9 cellular contexts compared by ENCODE assay signal in the genomic region with DNA sequence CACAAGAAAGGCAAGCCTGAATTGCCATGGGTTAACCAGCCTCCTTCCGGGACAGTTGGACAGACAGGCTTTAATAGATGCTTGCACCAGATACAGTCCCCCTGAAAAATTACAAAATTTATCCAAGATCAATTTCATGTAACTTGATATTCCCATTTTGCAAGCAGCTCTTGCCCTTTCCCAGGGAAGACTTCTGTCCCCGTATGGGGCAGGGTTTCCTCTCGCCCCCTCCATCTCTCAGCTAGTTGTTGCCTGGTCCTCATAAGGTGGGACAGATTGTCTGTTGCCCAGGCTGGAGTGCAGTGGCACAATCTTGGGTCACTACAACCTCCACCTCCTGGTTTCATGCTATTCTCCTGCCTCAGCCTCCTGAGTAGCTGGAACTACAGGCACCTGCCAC.
DNase-seq lines count a peak whose midpoint lies in the region; ATAC-seq and TF ChIP-seq lines count a peak whose summit lies in the region.
"Had no signal": no experiment of that assay in that cellular context is flagged by ENCODE, and none has a peak within 500 bp of the region (broad histone marks: within the 10 kb centered on the region; RNA-seq: fewer than 3 reads in every experiment).

No MANE protein-coding gene starts in this region.

- H3K4me1 ChIP-seq in PC-3 (ENCODE audit: insufficient read depth, low read length) (peaks cover 20% of the 10 kb centered on the region), testis (peaks cover 16% of the 10 kb centered on the region)

- BruUV-seq in PC-3 (replicated peaks; lab: Mats Ljungman, UMichigan): no TSS peak

- TF ChIP-seq CTCF in PC-3 (conservative IDR thresholded peaks at IDR 0.05; ENCODE audit: low read depth, low read length) (no peak), testis (IDR thresholded peaks at IDR 0.05) (no peak)

- no peaks in the 10 kb centered on the region for H3K27me3 ChIP-seq in PC-3 (ENCODE audit: low read length)
- H3K27me3 ChIP-seq in testis: no peaks in the 10 kb centered on the region
- H3K27me3 ChIP-seq: BLaER1 treated with 17β-estradiol and CSF1 and Interleukin-3, amounts not matched to agents 10 nM and 100 nM had no signal

- H3K27me3 Mint-ChIP-seq in activated naive CD4-positive, alpha-beta T cell treated with anti-CD3 and anti-CD28 coated beads for 36 hours (ENCODE audit: low read depth): no peaks in the 10 kb centered on the region
- no peaks in the 10 kb centered on the region for H3K27me3 Mint-ChIP-seq in effector memory CD8-positive, alpha-beta T cell

- no peaks in the 10 kb centered on the region for H3K79me2 ChIP-seq in PC-3 (ENCODE audit: low read length)

- H4K20me1 ChIP-seq in PC-3 (ENCODE audit: low read length): no peaks in the 10 kb centered on the region

- peaks cover 32% of the 10 kb centered on the region for H3K4me1 Mint-ChIP-seq in activated naive CD4-positive, alpha-beta T cell treated with anti-CD3 and anti-CD28 coated beads for 36 hours (ENCODE audit: low read depth)
- H3K4me1 Mint-ChIP-seq in effector memory CD8-positive, alpha-beta T cell (ENCODE audit: low read depth in 2 of 2): peaks cover 33 to 43% of the 10 kb centered on the region in 2 donors

- H3K36me3 Mint-ChIP-seq in activated naive CD4-positive, alpha-beta T cell treated with anti-CD3 and anti-CD28 coated beads for 36 hours (ENCODE audit: low read depth): peaks cover 25% of the 10 kb centered on the region
- H3K36me3 Mint-ChIP-seq in effector memory CD8-positive, alpha-beta T cell (ENCODE audit: insufficient read depth): peaks cover 79% of the 10 kb centered on the region

- H3K36me3 ChIP-seq in PC-3 (ENCODE audit: low read depth, low read length) (no peaks in the 10 kb centered on the region), testis (ENCODE audit: low read depth, missing control alignments) (no peaks in the 10 kb centered on the region)

- H3K4me3 Mint-ChIP-seq in activated naive CD4-positive, alpha-beta T cell treated with anti-CD3 and anti-CD28 coated beads for 36 hours: no peak overlapping the region
- H3K4me3 Mint-ChIP-seq in effector memory CD8-positive, alpha-beta T cell: peak overlapping the region; percentile 56 to 66

- no peak overlapping the region for H2AFZ ChIP-seq in PC-3 (ENCODE audit: low read length)

- WGBS in testis, 2 donors: 73 to 85% methylated on average over 3 of the region's 3 CpGs

- peak overlapping the region; percentile 14; the same call in 1 of the 2 replicates for H3K27ac ChIP-seq in PC-3 (ENCODE audit: low read length)
- peak overlapping the region; percentile 31 to 74 for H3K27ac ChIP-seq in testis
- H3K27ac ChIP-seq: BLaER1 treated with 17β-estradiol and CSF1 and Interleukin-3, amounts not matched to agents 10 nM and 100 nM had no signal

- CTCF ChIA-PET in activated naive CD4-positive, alpha-beta T cell treated with anti-CD3 and anti-CD28 coated beads for 36 hours (lab: Charles Lee): interaction anchor here (0.5 to 3.4 kb wide), 7 partner anchors 8 to 304 kb away, joined by 3 to 11 read pairs (median 3); no protein-coding TSS in a partner anchor
- CTCF ChIA-PET in PC-3 (lab: Charles Lee): no interaction called here

- TF ChIP-seq POLR2A in testis (IDR thresholded peaks at IDR 0.05): no peak

- peak overlapping the region; percentile 82 for H3K27ac Mint-ChIP-seq in activated naive CD4-positive, alpha-beta T cell treated with anti-CD3 and anti-CD28 coated beads for 36 hours
- H3K27ac Mint-ChIP-seq in effector memory CD8-positive, alpha-beta T cell: peak overlapping the region; percentile 93 to 94

- intact Hi-C loops in activated naive CD4-positive, alpha-beta T cell treated with anti-CD3 and anti-CD28 coated beads for 36 hours (cut with micrococcal nuclease): loop anchor here (1.0 kb wide), 9 partner anchors 12 to 247 kb away; no protein-coding TSS in a partner anchor
- intact Hi-C loops in PC-3 (cut with micrococcal nuclease) (no loop called here), testis (cut with DNase I; ENCODE audit: low total_unique reads) (no loop called here)

- H3K9me2 ChIP-seq in PC-3 (replicated peaks; ENCODE audit: low read length): no peaks in the 10 kb centered on the region

- H3K4me2 ChIP-seq in PC-3 (ENCODE audit: low read length): no peak overlapping the region

- no peak for DNase-seq in activated naive CD4-positive, alpha-beta T cell treated with anti-CD3 and anti-CD28 coated beads for 36 hours
- no peak for DNase-seq in activated naive CD4-positive, alpha-beta T cell (lab: John Stamatoyannopoulos, UW)
- DNase-seq in PC-3: no peak
- DNase-seq in effector memory CD8-positive, alpha-beta T cell: no peak
- no peak for DNase-seq in testis
- DNase-seq in SKM-1 treated with dmso at 0.1 percent for 144 hours (lab: John Stamatoyannopoulos, UW; ENCODE audit: unreplicated experiment): no peak
- no peak for DNase-seq in amniotic stem cell (lab: John Stamatoyannopoulos, UW)

- no peak overlapping the region for H3K9ac ChIP-seq in PC-3 (ENCODE audit: low read length)
- H3K9ac ChIP-seq: BLaER1 treated with 17β-estradiol and CSF1 and Interleukin-3, amounts not matched to agents 10 nM and 100 nM had no signal

- H3K4me3 ChIP-seq in PC-3 (ENCODE audit: low read length) (no peak overlapping the region), testis (no peak overlapping the region)
- H3K4me3 ChIP-seq: BLaER1 treated with 17β-estradiol and CSF1 and Interleukin-3, amounts not matched to agents 10 nM and 100 nM had no signal

- H3K9me3 Mint-ChIP-seq in activated naive CD4-positive, alpha-beta T cell treated with anti-CD3 and anti-CD28 coated beads for 36 hours: peaks cover 2% of the 10 kb centered on the region
- H3K9me3 Mint-ChIP-seq in effector memory CD8-positive, alpha-beta T cell: no peaks in the 10 kb centered on the region

- H3F3A ChIP-seq in PC-3 (ENCODE audit: low read length, unreplicated experiment): no peaks in the 10 kb centered on the region

- H3K9me3 ChIP-seq in PC-3 (ENCODE audit: low read length) (no peaks in the 10 kb centered on the region), testis (no peaks in the 10 kb centered on the region)

- ATAC-seq in PC-3 (no peak), HG03095 (IDR thresholded peaks at IDR 0.05; ENCODE audit: unreplicated experiment) (no peak)
- peak; percentile 5 for ATAC-seq in effector memory CD8-positive, alpha-beta T cell (replicated peaks)

- POLR2A ChIA-PET in PC-3 (lab: Charles Lee; ENCODE audit: unreplicated experiment): no interaction called here
